Comparison of ENCODE assay signal across 18 cellular contexts in genomic region chr5:57703726-57704125, GRCh38.
DNase-seq lines count a peak whose midpoint lies in the region; ATAC-seq, FAIRE-seq and TF ChIP-seq lines count a peak whose summit lies in the region.
"Had no signal": no experiment of that assay in that cellular context is flagged by ENCODE, and none has a peak within 500 bp of the region (broad histone marks: within the 10 kb centered on the region; RNA-seq: fewer than 3 reads in every experiment).

No MANE protein-coding gene starts in this region.

- CTCF ChIA-PET in A549 (lab: Yijun Ruan, JAX) = no interaction called here
- CTCF ChIA-PET in endothelial cell of umbilical vein (lab: Charles Lee) = interaction anchor here (1.6 to 1.9 kb wide), 3 partner anchors 13 to 53 kb away, joined by 4 to 6 read pairs (median 4); no protein-coding TSS in a partner anchor

- no peak overlapping the region for H3K9ac ChIP-seq in endothelial cell of umbilical vein (replicated peaks; ENCODE audit: extremely low read depth, insufficient read depth, low read length)

- H3K36me3 ChIP-seq in endothelial cell of umbilical vein (ENCODE audit: control insufficient read depth in 2 of 2, extremely low read depth in 1 of 2, insufficient read depth in 2 of 2, low read length in 2 of 2) = no peaks in the 10 kb centered on the region

- no peak overlapping the region for H3K27ac ChIP-seq in A549
- H3K27ac ChIP-seq in endothelial cell of umbilical vein (ENCODE audit: insufficient read depth, low read depth, low read length) = no peak overlapping the region

- H3K9me1 ChIP-seq in endothelial cell of umbilical vein (replicated peaks; ENCODE audit: control insufficient read depth, extremely low read depth, insufficient read depth, low read length) = no peaks in the 10 kb centered on the region

- no peak overlapping the region for H3K4me3 Mint-ChIP-seq in chondrocyte (ENCODE audit: unreplicated experiment)
- H3K4me3 Mint-ChIP-seq: CD4-positive, alpha-beta memory T cell; GM23338 had no signal

- H4K20me1 ChIP-seq in endothelial cell of umbilical vein (replicated peaks; ENCODE audit: control insufficient read depth, extremely low read depth, insufficient read depth, low read length) = no peaks in the 10 kb centered on the region

- dilution Hi-C loops in endothelial cell of umbilical vein (cut with MboI; ENCODE audit: extremely low pct_ligation_motif_present, low sequenced_read_pairs) = no loop called here

- H2AFZ ChIP-seq in endothelial cell of umbilical vein (ENCODE audit: low read depth, low read length) = no peak overlapping the region
- H2AFZ ChIP-seq: GM23338 had no signal

- TF ChIP-seq POLR2A in A549 (IDR thresholded peaks at IDR 0.05; ENCODE audit: low read length) (no peak), endothelial cell of umbilical vein (IDR thresholded peaks at IDR 0.05; ENCODE audit: low read depth, low read length) (no peak)

- peaks cover 4% of the 10 kb centered on the region for H3K9me3 Mint-ChIP-seq in chondrocyte (ENCODE audit: low read depth)
- H3K9me3 Mint-ChIP-seq: GM23338 had no signal

- H3K27me3 ChIP-seq in endothelial cell of umbilical vein (ENCODE audit: control insufficient read depth in 2 of 2, insufficient read depth in 2 of 2, low read length in 2 of 2) = no peaks in the 10 kb centered on the region

- H3K4me1 Mint-ChIP-seq in chondrocyte (ENCODE audit: low read depth) = no peaks in the 10 kb centered on the region

- H3K27ac Mint-ChIP-seq in chondrocyte (ENCODE audit: unreplicated experiment) = no peak overlapping the region
- H3K27ac Mint-ChIP-seq: CD4-positive, alpha-beta memory T cell; GM23338 had no signal

- H3K36me3 Mint-ChIP-seq in chondrocyte (ENCODE audit: low read depth) = no peaks in the 10 kb centered on the region
- H3K36me3 Mint-ChIP-seq: CD4-positive, alpha-beta memory T cell had no signal

- TF ChIP-seq CTCF in A549 (IDR thresholded peaks at IDR 0.05) (no peak), endothelial cell of umbilical vein (IDR thresholded peaks at IDR 0.05; ENCODE audit: extremely low read depth in 1 of 2, insufficient read depth in 1 of 2, low read depth in 1 of 2, low read length in 2 of 2) (no peak), chondrocyte (IDR thresholded peaks at IDR 0.05) (no peak)

- BruUV-seq in endothelial cell of umbilical vein (replicated peaks; lab: Mats Ljungman, UMichigan) = no TSS peak

- DNase-seq in A549 (ENCODE audit: low read depth in 1 of 2, low spot score in 1 of 2) = no peak
- peak; percentile 17 for DNase-seq in ELR (ENCODE audit: low read depth)
- DNase-seq in RPMI7951 (ENCODE audit: low read depth) = peak; percentile 23
- no peak for DNase-seq in endothelial cell of umbilical vein (ENCODE audit: low read depth, low spot score)
- no peak for DNase-seq in NCI-H345 (lab: John Stamatoyannopoulos, UW)
- DNase-seq in chondrocyte (ENCODE audit: low spot score) = no peak
- DNase-seq: 8988T; Calu3; CD4-positive, alpha-beta memory T cell; NCI-H1105; NCI-H2081 treated with DMSO at 0.1 percent for 48 hours; NCI-H510A treated with DMSO at 0.1 percent for 48 hours; NCI-H82; RPMI8226; SHP77 treated with DMSO at 0.1 percent for 48 hours had no signal

- no peaks in the 10 kb centered on the region for H3K9me3 ChIP-seq in A549
- H3K9me3 ChIP-seq in endothelial cell of umbilical vein (replicated peaks; ENCODE audit: control insufficient read depth, insufficient read depth, low read length) = no peaks in the 10 kb centered on the region

- no peak for ATAC-seq in A549
- no peak for ATAC-seq in HG03520 (IDR thresholded peaks at IDR 0.05; ENCODE audit: unreplicated experiment)
- ATAC-seq in GM21723 (IDR thresholded peaks at IDR 0.05; ENCODE audit: unreplicated experiment) = no peak
- ATAC-seq: GM23338 had no signal

- peaks cover 6% of the 10 kb centered on the region; the same call in 2 of the 3 replicates for H3K4me1 ChIP-seq in A549
- peaks cover 14% of the 10 kb centered on the region for H3K4me1 ChIP-seq in endothelial cell of umbilical vein (ENCODE audit: control insufficient read depth, extremely low read depth, insufficient read depth, low read length)

- TF ChIP-seq EP300 in A549 (IDR thresholded peaks at IDR 0.05) = no peak

- POLR2A ChIA-PET in A549 (lab: Yijun Ruan, JAX) (no interaction called here), endothelial cell of umbilical vein (lab: Charles Lee) (no interaction called here)

- FAIRE-seq in A549 (lab: Jason Lieb, UNC) (peak; percentile 18), endothelial cell of umbilical vein (lab: Jason Lieb, UNC) (no peak)

- no peaks in the 10 kb centered on the region for H3K27me3 Mint-ChIP-seq in chondrocyte (ENCODE audit: low read depth)

- no peaks in the 10 kb centered on the region for H3K79me2 ChIP-seq in endothelial cell of umbilical vein (ENCODE audit: control insufficient read depth, insufficient read depth, low read length)

- no peak for TF ChIP-seq RAD21 in A549 (conservative IDR thresholded peaks at IDR 0.05 in 1 of 2, IDR thresholded peaks at IDR 0.05 in 1 of 2)

- 89% methylated on average over 1 of the region's 1 CpG for WGBS in A549 (ENCODE audit: missing lambda C conversion rate)

- no peak overlapping the region for H3K4me2 ChIP-seq in A549
- H3K4me2 ChIP-seq in endothelial cell of umbilical vein (ENCODE audit: insufficient read depth, low read length) = no peak overlapping the region
- H3K4me2 ChIP-seq: GM23338 had no signal

- H3K4me3 ChIP-seq in A549 = no peak overlapping the region
- H3K4me3 ChIP-seq in endothelial cell of umbilical vein (replicated peaks in 1 of 3; ENCODE audit: insufficient read depth in 1 of 3, low read depth in 1 of 3, low read length in 3 of 3) = no peak overlapping the region
- H3K4me3 ChIP-seq: GM23338 had no signal

- intact Hi-C loops in endothelial cell of umbilical vein (cut with micrococcal nuclease) = no loop called here

TF ChIP-seq in A549, 52 proteins besides CTCF, POLR2A, EP300 and RAD21:
- TF ChIP-seq HOXA7 (CRISPR knock-in tag; IDR thresholded peaks at IDR 0.05) = no peak
- no peak for TF ChIP-seq TP53 (CRISPR knock-in tag; IDR thresholded peaks at IDR 0.05)
- no peak for TF ChIP-seq KDM1A (IDR thresholded peaks at IDR 0.05; ENCODE audit: low read depth)
- TF ChIP-seq ZSCAN20 (CRISPR knock-in tag; IDR thresholded peaks at IDR 0.05) = no peak

TF ChIP-seq in endothelial cell of umbilical vein, 7 proteins besides CTCF, POLR2A, EP300 and RAD21:
- peak; percentile 29 for TF ChIP-seq GATA2 (IDR thresholded peaks at IDR 0.05; ENCODE audit: insufficient read depth, insufficient read length, low read depth, low read length)
- TF ChIP-seq POLR2AphosphoS5 (IDR thresholded peaks at IDR 0.05; ENCODE audit: insufficient read depth, low read depth, low read length) = no peak

Comparison
In these comparisons a context has a peak if more than half of its experiments do, and no peak if none do; other contexts are left out.
1. DNase-seq: peak in ELR (single experiment) and RPMI7951 (single experiment); none in A549 (0 of 2), endothelial cell of umbilical vein (single experiment), NCI-H345 (single experiment) and chondrocyte (single experiment).